11 cellular contexts compared by ENCODE assay signal in the genomic region with DNA sequence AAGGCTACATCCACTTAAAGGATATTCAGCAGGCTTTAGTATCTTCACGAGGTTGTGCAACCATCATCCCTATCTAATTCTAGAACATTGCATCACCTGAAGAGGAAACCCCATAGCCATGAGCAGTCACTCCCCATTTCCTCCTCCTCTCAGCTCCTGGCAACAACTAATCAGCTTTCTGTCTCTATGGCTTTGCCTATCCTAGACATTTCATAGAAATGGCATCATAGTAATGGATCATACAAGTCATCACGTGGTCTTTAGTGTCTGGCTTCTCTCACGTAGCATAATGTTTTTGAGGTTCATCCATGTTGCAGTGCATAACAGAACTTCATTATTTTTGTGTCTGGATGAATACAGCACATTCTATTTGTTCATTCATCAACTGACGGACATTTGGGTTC. TPM values are rescaled to one million over a fixed set of nuclear protein-coding genes. Genes with fewer than 3 reads are reported as not detected.
DNase-seq lines count a peak whose midpoint lies in the region; ATAC-seq and TF ChIP-seq lines count a peak whose summit lies in the region.
"Had no signal": no experiment of that assay in that cellular context is flagged by ENCODE, and none has a peak within 500 bp of the region (broad histone marks: within the 10 kb centered on the region; RNA-seq: fewer than 3 reads in every experiment).

No MANE protein-coding gene starts in this region.

- peak; percentile 40 for ATAC-seq in activated naive CD8-positive, alpha-beta T cell treated with anti-CD3 and anti-CD28 coated beads, Interleukin-2, amount 50 U/mL, for 24 hours
- ATAC-seq in HG03159 (IDR thresholded peaks at IDR 0.05; ENCODE audit: unreplicated experiment) (no peak), GM21717 (IDR thresholded peaks at IDR 0.05; ENCODE audit: unreplicated experiment) (no peak)

- no peaks in the 10 kb centered on the region for H3K36me3 ChIP-seq in MG63
- H3K36me3 ChIP-seq: cardiac muscle cell had no signal

- H3K9me3 ChIP-seq in MG63 = no peaks in the 10 kb centered on the region

- peaks cover 22% of the 10 kb centered on the region for H3K27me3 Mint-ChIP-seq in activated naive CD8-positive, alpha-beta T cell treated with anti-CD3 and anti-CD28 coated beads, Interleukin-2, amount 50 U/mL, for 24 hours
- H3K27me3 Mint-ChIP-seq in osteocyte (ENCODE audit: unreplicated experiment) = no peaks in the 10 kb centered on the region

- H3K27me3 ChIP-seq in MG63 = no peaks in the 10 kb centered on the region
- H3K27me3 ChIP-seq: cardiac muscle cell had no signal

- no peak overlapping the region for H3K27ac Mint-ChIP-seq in activated naive CD8-positive, alpha-beta T cell treated with anti-CD3 and anti-CD28 coated beads, Interleukin-2, amount 50 U/mL, for 24 hours
- H3K27ac Mint-ChIP-seq in osteocyte (ENCODE audit: unreplicated experiment) = no peak overlapping the region
- H3K27ac Mint-ChIP-seq: activated CD4-positive, alpha-beta T cell treated with anti-CD3 and anti-CD28 coated beads, Interleukin-2, amount 10 ng/mL, durations not matched to agents 24 days and 14 days had no signal

- no peaks in the 10 kb centered on the region for H3K36me3 Mint-ChIP-seq in activated naive CD8-positive, alpha-beta T cell treated with anti-CD3 and anti-CD28 coated beads, Interleukin-2, amount 50 U/mL, for 24 hours (ENCODE audit: low read depth)
- no peaks in the 10 kb centered on the region for H3K36me3 Mint-ChIP-seq in osteocyte (ENCODE audit: unreplicated experiment)

- TF ChIP-seq CTCF in osteocyte (IDR thresholded peaks at IDR 0.05) = no peak

- H3K9me3 Mint-ChIP-seq in activated naive CD8-positive, alpha-beta T cell treated with anti-CD3 and anti-CD28 coated beads, Interleukin-2, amount 50 U/mL, for 24 hours = no peaks in the 10 kb centered on the region
- H3K9me3 Mint-ChIP-seq in osteocyte (ENCODE audit: unreplicated experiment) = no peaks in the 10 kb centered on the region
- H3K9me3 Mint-ChIP-seq: activated CD4-positive, alpha-beta T cell treated with anti-CD3 and anti-CD28 coated beads, Interleukin-2, amount 10 ng/mL, durations not matched to agents 24 days and 14 days had no signal

- DNase-seq in CD1c-positive myeloid dendritic cell (ENCODE audit: extremely low spot score) = peak; percentile 88
- peak; percentile 57 for DNase-seq in MG63
- DNase-seq in activated naive CD8-positive, alpha-beta T cell treated with anti-CD3 and anti-CD28 coated beads, Interleukin-2, amount 50 U/mL, for 24 hours = no peak
- DNase-seq in kidney glomerular epithelial cell (lab: John Stamatoyannopoulos, UW) = peak; percentile 30
- no peak for DNase-seq in osteocyte (ENCODE audit: extremely low spot score, unreplicated experiment)
- no peak for DNase-seq in NCI-H526 (lab: John Stamatoyannopoulos, UW)
- DNase-seq: activated CD4-positive, alpha-beta T cell treated with anti-CD3 and anti-CD28 coated beads, Interleukin-2, amount 10 ng/mL, durations not matched to agents 24 days and 14 days had no signal

- H3K4me3 ChIP-seq in MG63 = no peak overlapping the region
- H3K4me3 ChIP-seq: cardiac muscle cell had no signal

- H3K4me3 Mint-ChIP-seq in activated naive CD8-positive, alpha-beta T cell treated with anti-CD3 and anti-CD28 coated beads, Interleukin-2, amount 50 U/mL, for 24 hours = no peak overlapping the region
- H3K4me3 Mint-ChIP-seq in osteocyte (ENCODE audit: unreplicated experiment) = no peak overlapping the region
- H3K4me3 Mint-ChIP-seq: activated CD4-positive, alpha-beta T cell treated with anti-CD3 and anti-CD28 coated beads, Interleukin-2, amount 10 ng/mL, durations not matched to agents 24 days and 14 days had no signal

- peaks cover 38% of the 10 kb centered on the region for H3K4me1 Mint-ChIP-seq in activated naive CD8-positive, alpha-beta T cell treated with anti-CD3 and anti-CD28 coated beads, Interleukin-2, amount 50 U/mL, for 24 hours
- H3K4me1 Mint-ChIP-seq in osteocyte (ENCODE audit: unreplicated experiment) = peaks cover 15% of the 10 kb centered on the region

RNA-seq across cellular contexts. Expression of gene SNAI1, which starts 20.5 kb away (rescaled TPM):
- total RNA-seq in MG63 (2014; rRNA removed; shearing (Covaris generic); ENCODE audit: low replicate concordance) = 0.12 and 0.82 TPM in 2 replicates
- total RNA-seq in osteocyte = 13.0 and 13.4 TPM in 2 replicates
- total RNA-seq: temporal lobe had no signal

Comparison
In these comparisons a context has a peak if more than half of its experiments do, and no peak if none do; other contexts are left out.
1. DNase-seq: peak in CD1c-positive myeloid dendritic cell (single experiment), MG63 (single experiment) and kidney glomerular epithelial cell (single experiment); none in activated naive CD8-positive, alpha-beta T cell treated with anti-CD3 and anti-CD28 coated beads, Interleukin-2, amount 50 U/mL, for 24 hours (single experiment), osteocyte (single experiment) and NCI-H526 (0 of 2).